In genomic region chr13:100129605-100130004, GRCh38 we compare ENCODE assay signal across 8 cellular contexts. TPM values are rescaled to one million over a fixed set of nuclear protein-coding genes. Genes with fewer than 3 reads are reported as not detected.
DNase-seq lines count a peak whose midpoint lies in the region; ATAC-seq and TF ChIP-seq lines count a peak whose summit lies in the region.

No MANE protein-coding gene starts in this region.

- no peaks in the 10 kb centered on the region for H3K27me3 ChIP-seq in DND-41 (ENCODE audit: insufficient read depth, low read length, poor library complexity)
- no peaks in the 10 kb centered on the region for H3K27me3 ChIP-seq in CD4-positive, alpha-beta memory T cell (ENCODE audit: insufficient read depth, low read length)

- H3K4me1 ChIP-seq in DND-41 (ENCODE audit: insufficient read depth, low read length): peaks cover 6% of the 10 kb centered on the region
- no peaks in the 10 kb centered on the region for H3K4me1 ChIP-seq in CD4-positive, alpha-beta memory T cell (ENCODE audit: insufficient read depth, low read length)

- no peaks in the 10 kb centered on the region for H3K79me2 ChIP-seq in DND-41 (ENCODE audit: insufficient read depth, low read length)

- CTCF ChIA-PET in CD4-positive, alpha-beta memory T cell (lab: Charles Lee; ENCODE audit: partially characterized antibody): no interaction called here

- TF ChIP-seq CTCF in DND-41 (IDR thresholded peaks at IDR 0.05; ENCODE audit: borderline replicate concordance, extremely low read depth, low read length, poor library complexity, severe bottlenecking): no peak

- no peaks in the 10 kb centered on the region for H3K36me3 ChIP-seq in DND-41 (ENCODE audit: insufficient read depth, low read length)
- no peaks in the 10 kb centered on the region for H3K36me3 ChIP-seq in CD4-positive, alpha-beta memory T cell (ENCODE audit: insufficient read depth, low read length)

- ATAC-seq in DND-41 (ENCODE audit: insufficient read depth, low read depth): no peak
- peak; percentile 83 for ATAC-seq in GM19467 (IDR thresholded peaks at IDR 0.05; ENCODE audit: unreplicated experiment)
- ATAC-seq in HG03432 (IDR thresholded peaks at IDR 0.05; ENCODE audit: unreplicated experiment): peak; percentile 73

- H3K4me2 ChIP-seq in DND-41 (ENCODE audit: insufficient read depth, low read length): no peak overlapping the region

- H4K20me1 ChIP-seq in DND-41 (ENCODE audit: insufficient read depth, low read length): no peaks in the 10 kb centered on the region

- H3K27me3 Mint-ChIP-seq in CD4-positive, alpha-beta memory T cell: no peaks in the 10 kb centered on the region

- H3K27ac Mint-ChIP-seq in CD4-positive, alpha-beta memory T cell: peak overlapping the region in 3 of 7 donors; percentile 1 to 64 (median 12)

- H3K36me3 Mint-ChIP-seq in CD4-positive, alpha-beta memory T cell: peaks cover 3 to 19% of the 10 kb centered on the region in 2 donors

- DNase-seq in DND-41 (no peak), dermis blood vessel endothelial cell (peak; percentile 55), HUDEP-2 (lab: John Stamatoyannopoulos, UW; ENCODE audit: unreplicated experiment in 76 of 76) (no peak), NCI-H2171 (lab: John Stamatoyannopoulos, UW) (no peak)
- no peak for DNase-seq in CD4-positive, alpha-beta memory T cell
- DNase-seq in activated CD4-positive, alpha-beta T cell treated with anti-CD3 and anti-CD28 coated beads, Interleukin-2, amount 50 U/mL, for 1 hour: no peak

- peaks cover 7 to 11% (median 8%) of the 10 kb centered on the region in 4 donors for H3K4me1 Mint-ChIP-seq in CD4-positive, alpha-beta memory T cell

- POLR2A ChIA-PET in CD4-positive, alpha-beta memory T cell (lab: Charles Lee; ENCODE audit: partially characterized antibody): no interaction called here

- no peaks in the 10 kb centered on the region for H3K9me3 ChIP-seq in DND-41 (ENCODE audit: insufficient read depth, low read length, severe bottlenecking)
- H3K9me3 ChIP-seq in CD4-positive, alpha-beta memory T cell (ENCODE audit: control insufficient read depth in 1 of 2, low read length in 2 of 2): no peaks in the 10 kb centered on the region

- H2AFZ ChIP-seq in DND-41 (ENCODE audit: low read depth, low read length): no peak overlapping the region

- no peak overlapping the region for H3K4me3 ChIP-seq in DND-41 (ENCODE audit: low read depth in 1 of 2, low read length in 2 of 2)
- H3K4me3 ChIP-seq in CD4-positive, alpha-beta memory T cell (ENCODE audit: low read length in 2 of 2): no peak overlapping the region

- intact Hi-C loops in CD4-positive, alpha-beta memory T cell (cut with micrococcal nuclease): loop anchor here (10.0 kb wide), 1 partner anchor 735 kb away; no protein-coding TSS in a partner anchor

- no peak overlapping the region for H3K9ac ChIP-seq in DND-41 (ENCODE audit: low read depth, low read length)

- no peaks in the 10 kb centered on the region for H3K9me3 Mint-ChIP-seq in CD4-positive, alpha-beta memory T cell

- H3K4me3 Mint-ChIP-seq in CD4-positive, alpha-beta memory T cell: no peak overlapping the region

- peak overlapping the region; percentile 17; the same call in 1 of the 2 replicates for H3K27ac ChIP-seq in DND-41 (ENCODE audit: low read length)
- H3K27ac ChIP-seq in CD4-positive, alpha-beta memory T cell (ENCODE audit: low read depth, low read length): no peak overlapping the region

RNA-seq across cellular contexts. Expression of gene PCCA, which starts 40.7 kb away (rescaled TPM):
- 32.8 and 51.6 TPM in 2 replicates for total RNA-seq in dermis blood vessel endothelial cell
- 1 to 10 TPM; 8.7 to 9.7 TPM for total RNA-seq in CD4-positive, alpha-beta memory T cell
- polyA plus RNA-seq in CD4-positive, alpha-beta memory T cell: 1 to 10 TPM; 4.4 to 6.2 TPM
